In genomic region chr19:45094158-45094557, GRCh38 we compare ENCODE assay signal across 9 cellular contexts. TPM values are rescaled to one million over a fixed set of nuclear protein-coding genes. Genes with fewer than 3 reads are reported as not detected.
DNase-seq lines count a peak whose midpoint lies in the region; ATAC-seq and TF ChIP-seq lines count a peak whose summit lies in the region.
"Had no signal": no experiment of that assay in that cellular context is flagged by ENCODE, and none has a peak within 500 bp of the region (broad histone marks: within the 10 kb centered on the region; RNA-seq: fewer than 3 reads in every experiment).

No MANE protein-coding gene starts in this region.

- peak overlapping the region; percentile 97 for H3K27ac Mint-ChIP-seq in CD4-positive, alpha-beta T cell

- TF ChIP-seq CTCF in CD4-positive, alpha-beta T cell (IDR thresholded peaks at IDR 0.05): no peak
- no peak for TF ChIP-seq CTCF in NB4 (IDR thresholded peaks at IDR 0.05; ENCODE audit: low read depth, low read length)

- CTCF ChIA-PET in CD4-positive, alpha-beta T cell (lab: Charles Lee): no interaction called here

- intact Hi-C loops in CD4-positive, alpha-beta T cell (cut with DNase I, micrococcal nuclease): loop anchor here (5.0 kb wide), 5 partner anchors 33 to 488 kb away; partner anchors contain the start of genes BLOC1S3 (in 1 of the 2), CLPTM1 (in 1 of the 2), MARK4 (in 1 of the 2) and OPA3 (in 1 of the 2)

- no peak for ATAC-seq in CD4-positive, alpha-beta T cell (ENCODE audit: poor library complexity)
- ATAC-seq in HG03196 (IDR thresholded peaks at IDR 0.05; ENCODE audit: unreplicated experiment): no peak
- no peak for ATAC-seq in HG03565 (IDR thresholded peaks at IDR 0.05; ENCODE audit: unreplicated experiment)

- H3K27ac ChIP-seq in CD4-positive, alpha-beta T cell (ENCODE audit: low read depth, low read length): no peak overlapping the region
- no peak overlapping the region for H3K27ac ChIP-seq in effector memory CD4-positive, alpha-beta T cell (ENCODE audit: insufficient read depth, low read length, poor library complexity, severe bottlenecking)

- H3K4me3 Mint-ChIP-seq in CD4-positive, alpha-beta T cell: peak overlapping the region; percentile 93

- TF ChIP-seq POLR2A in NB4 (IDR thresholded peaks at IDR 0.05; ENCODE audit: extremely low read depth, insufficient read length): no peak

- H3K27me3 ChIP-seq in CD4-positive, alpha-beta T cell (ENCODE audit: control insufficient read depth, insufficient read depth, low read length): no peaks in the 10 kb centered on the region
- H3K27me3 ChIP-seq in effector memory CD4-positive, alpha-beta T cell (replicated peaks; ENCODE audit: control insufficient read depth, insufficient read depth, low read length, poor library complexity, severe bottlenecking): no peaks in the 10 kb centered on the region
- no peaks in the 10 kb centered on the region for H3K27me3 ChIP-seq in neuron (ENCODE audit: insufficient read depth, low read length)

- no peaks in the 10 kb centered on the region for H3K27me3 Mint-ChIP-seq in CD4-positive, alpha-beta T cell

- no peak overlapping the region for H2AFZ ChIP-seq in neuron (ENCODE audit: low read depth, low read length)

- no peaks in the 10 kb centered on the region for H3K9me3 ChIP-seq in CD4-positive, alpha-beta T cell (ENCODE audit: control insufficient read depth, low read length)
- no peaks in the 10 kb centered on the region for H3K9me3 ChIP-seq in effector memory CD4-positive, alpha-beta T cell (ENCODE audit: control insufficient read depth, low read length)
- H3K9me3 ChIP-seq in neuron (ENCODE audit: low read length): no peaks in the 10 kb centered on the region

- peaks cover 22% of the 10 kb centered on the region for H3K36me3 Mint-ChIP-seq in CD4-positive, alpha-beta T cell (ENCODE audit: low read depth)

- H3K36me3 ChIP-seq in effector memory CD4-positive, alpha-beta T cell (ENCODE audit: control insufficient read depth, insufficient read depth, low read length): peaks cover 7% of the 10 kb centered on the region
- peaks cover 9% of the 10 kb centered on the region for H3K36me3 ChIP-seq in neuron (ENCODE audit: insufficient read depth, low read length)

- H3K4me3 ChIP-seq in NB4 (ENCODE audit: low read depth, low read length): peak overlapping the region; percentile 83
- peak overlapping the region; percentile 86 for H3K4me3 ChIP-seq in effector memory CD4-positive, alpha-beta T cell (ENCODE audit: insufficient read depth, low read depth, low read length, poor library complexity, severe bottlenecking)
- H3K4me3 ChIP-seq in neuron (ENCODE audit: low read length): peak overlapping the region; percentile 91

- H3K4me1 Mint-ChIP-seq in CD4-positive, alpha-beta T cell (ENCODE audit: low read depth): peaks cover 72% of the 10 kb centered on the region

- POLR2A ChIA-PET in CD4-positive, alpha-beta T cell (lab: Charles Lee): no interaction called here

- no peaks in the 10 kb centered on the region for H3K9me3 Mint-ChIP-seq in CD4-positive, alpha-beta T cell

- DNase-seq in CD4-positive, alpha-beta T cell: no peak
- DNase-seq in NB4 (ENCODE audit: low read depth) (no peak), glomerular visceral epithelial cell (ENCODE audit: extremely low spot score) (no peak), GF-D8 (lab: John Stamatoyannopoulos, UW) (no peak)
- DNase-seq in effector memory CD4-positive, alpha-beta T cell: no peak
- DNase-seq: NCI-H2081 had no signal

- H3K4me1 ChIP-seq in effector memory CD4-positive, alpha-beta T cell (ENCODE audit: control insufficient read depth, insufficient read depth, low read length, poor library complexity, severe bottlenecking): peaks cover 20% of the 10 kb centered on the region
- peaks cover 41% of the 10 kb centered on the region for H3K4me1 ChIP-seq in neuron (ENCODE audit: insufficient read depth, low read length)

RNA-seq across cellular contexts. Expression of gene PPP1R37, which starts 1.2 kb away (rescaled TPM):
- total RNA-seq in CD4-positive, alpha-beta T cell: 10 to 100 TPM; 17.2 to 19.6 TPM

RNA-seq across cellular contexts. Expression of gene GEMIN7, which starts 15.1 kb away (rescaled TPM):
- 1 to 10 TPM; 4.0 to 4.8 TPM for total RNA-seq in CD4-positive, alpha-beta T cell

RNA-seq across cellular contexts. Expression of gene ZNF296, which starts 17.9 kb away (rescaled TPM):
- total RNA-seq in CD4-positive, alpha-beta T cell: 1 to 10 TPM; 2.0 to 2.4 TPM

RNA-seq across cellular contexts. Expression of gene CLASRP, which starts 55.3 kb away (rescaled TPM):
- 100 to 1,000 TPM; 152 to 154 TPM for total RNA-seq in CD4-positive, alpha-beta T cell
